ENCODE assay signal across 12 cellular contexts in the genomic region with DNA sequence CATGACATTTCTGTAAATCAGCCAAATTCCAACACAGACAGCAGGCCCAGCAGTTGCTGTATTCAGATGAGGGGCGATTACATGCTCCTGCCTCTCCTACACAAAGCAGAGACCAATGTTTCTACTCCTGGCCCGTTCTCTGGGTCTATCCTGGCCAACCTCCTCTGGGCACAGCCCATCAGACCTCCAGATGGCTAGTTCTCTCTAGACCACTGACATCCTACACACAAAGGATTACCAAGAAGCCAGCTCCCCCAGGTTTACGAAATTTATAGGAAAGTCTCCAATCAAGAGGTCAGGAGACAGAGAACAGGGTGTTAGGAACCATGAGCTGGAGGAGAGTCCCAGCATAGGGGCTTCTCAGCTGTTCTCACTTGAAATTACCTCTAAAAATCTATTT.
"Had no signal": no experiment of that assay in that cellular context is flagged by ENCODE, and none has a peak within 500 bp of the region (broad histone marks: within the 10 kb centered on the region; RNA-seq: fewer than 3 reads in every experiment).

No MANE protein-coding gene starts in this region.

- H3K4me3 Mint-ChIP-seq: activated CD4-positive, alpha-beta T cell treated with anti-CD3 and anti-CD28 coated beads, Interleukin-2, amount 10 ng/mL, durations not matched to agents 7 days and 5 days; activated T-helper 1 cell treated with anti-CD3 and anti-CD28 coated beads, Interleukin-12 subunit alpha, Interleukin-12 subunit beta, Interleukin-2, Interleukin-4 antibody, amounts not matched to agents 30 ng/mL and 10 ng/mL and 1 ng/mL, durations not matched to agents 14 hours and 24 hours and 36 hours; natural killer cell had no signal

- H3K36me3 ChIP-seq: esophagus muscularis mucosa, left ventricle myocardium inferior, uterus had no signal

- H3K27ac Mint-ChIP-seq: activated CD4-positive, alpha-beta T cell treated with anti-CD3 and anti-CD28 coated beads, Interleukin-2, amount 10 ng/mL, durations not matched to agents 7 days and 5 days; activated T-helper 1 cell treated with anti-CD3 and anti-CD28 coated beads, Interleukin-12 subunit alpha, Interleukin-12 subunit beta, Interleukin-2, Interleukin-4 antibody, amounts not matched to agents 30 ng/mL and 10 ng/mL and 1 ng/mL, durations not matched to agents 14 hours and 24 hours and 36 hours; natural killer cell had no signal

- H3K4me3 ChIP-seq: esophagus muscularis mucosa, left ventricle myocardium inferior, uterus had no signal

- ATAC-seq: natural killer cell, right cardiac atrium had no signal

- H3K36me3 Mint-ChIP-seq: natural killer cell had no signal

- H3K27ac ChIP-seq: esophagus muscularis mucosa, foreskin keratinocyte, left ventricle myocardium inferior had no signal

- H3K9me3 ChIP-seq: esophagus muscularis mucosa, left ventricle myocardium inferior, uterus had no signal

- H3K27me3 ChIP-seq: esophagus muscularis mucosa, uterus had no signal

- DNase-seq: activated CD4-positive, alpha-beta T cell treated with anti-CD3 and anti-CD28 coated beads, Interleukin-2, amount 10 ng/mL, durations not matched to agents 7 days and 5 days; aorta; glutamatergic neuron; left ventricle myocardium inferior; mesenchymal stem cell; natural killer cell; right cardiac atrium; stimulated activated CD4-positive, alpha-beta T cell treated with anti-CD3 and anti-CD28 coated beads, Interleukin-2, amount 100 ng/mL, for 24 hours; uterus had no signal

- H3K9me3 Mint-ChIP-seq: activated T-helper 1 cell treated with anti-CD3 and anti-CD28 coated beads, Interleukin-12 subunit alpha, Interleukin-12 subunit beta, Interleukin-2, Interleukin-4 antibody, amounts not matched to agents 30 ng/mL and 10 ng/mL and 1 ng/mL, durations not matched to agents 14 hours and 24 hours and 36 hours; natural killer cell had no signal
